Comparison of ENCODE assay signal across 8 cellular contexts in genomic region chr13:97109841-97110492, GRCh38.
DNase-seq lines count a peak whose midpoint lies in the region; ATAC-seq and TF ChIP-seq lines count a peak whose summit lies in the region.

No MANE protein-coding gene starts in this region.

- peak; percentile 96 for DNase-seq in D341Med (ENCODE audit: low spot score)
- peak; percentile 45 for DNase-seq in OCI-LY7 (ENCODE audit: low spot score)
- DNase-seq in activated T-cell treated with anti-CD3 and anti-CD28 coated beads for 4 hours, result peak; percentile 69
- no peak for DNase-seq in epithelial cell of proximal tubule (ENCODE audit: low read depth)
- DNase-seq in stimulated activated CD8-positive, alpha-beta memory T cell treated with anti-CD3 and anti-CD28 coated beads, Interleukin-7, amount 100 ng/mL, for 1 hour (ENCODE audit: low read depth in 2 of 2), result peak; percentile 66 to 68

- peak; percentile 98 for ATAC-seq in GM21515 (IDR thresholded peaks at IDR 0.05; ENCODE audit: unreplicated experiment)

- no TSS peak for BruUV-seq in OCI-LY7 (replicated peaks; lab: Mats Ljungman, UMichigan)

- POLR2A ChIA-PET in OCI-LY7 (lab: Charles Lee), result interaction anchor here (0.7 kb wide), 1 partner anchor 237 kb away, joined by 3 read pairs; no protein-coding TSS in a partner anchor

- H3K9ac ChIP-seq in HUES6 (ENCODE audit: low read length), result no peak overlapping the region

- no peaks in the 10 kb centered on the region for H4K20me1 ChIP-seq in OCI-LY7 (ENCODE audit: insufficient read depth, low read length)

- H2AFZ ChIP-seq in OCI-LY7 (ENCODE audit: low read length), result no peak overlapping the region

- peak overlapping the region; percentile 29; the same call in 1 of the 2 replicates for H3K4me3 ChIP-seq in HUES6 (ENCODE audit: low read depth, low read length)
- H3K4me3 ChIP-seq in OCI-LY7 (ENCODE audit: low read depth, low read length, poor library complexity, severe bottlenecking), result no peak overlapping the region
- no peak overlapping the region for H3K4me3 ChIP-seq in epithelial cell of proximal tubule (ENCODE audit: low read depth, low read length)
- peak overlapping the region in 1 of 2 donors; percentile 53 for H3K4me3 ChIP-seq in muscle layer of duodenum (ENCODE audit: low read depth in 1 of 2, low read length in 2 of 2)

- H3K9me2 ChIP-seq in OCI-LY7 (ENCODE audit: insufficient read depth, low read length), result no peaks in the 10 kb centered on the region

- H3K27ac ChIP-seq in HUES6 (ENCODE audit: low read depth, low read length) (no peak overlapping the region), OCI-LY7 (ENCODE audit: low read depth, low read length, poor library complexity, severe bottlenecking) (no peak overlapping the region), muscle layer of duodenum (ENCODE audit: low read length) (peak overlapping the region; percentile 36)

- TF ChIP-seq CTCF in OCI-LY7 (conservative IDR thresholded peaks at IDR 0.05; ENCODE audit: low read length) (peak; percentile 77), epithelial cell of proximal tubule (conservative IDR thresholded peaks at IDR 0.05; ENCODE audit: low read depth, low read length) (peak; percentile 83)

- H3K4me2 ChIP-seq in OCI-LY7 (ENCODE audit: low read length), result no peak overlapping the region

- CTCF ChIA-PET in OCI-LY7 (lab: Charles Lee; ENCODE audit: unreplicated experiment), result no interaction called here

- H3K27me3 ChIP-seq in HUES6 (ENCODE audit: control insufficient read depth, insufficient read depth, low read length) (peaks cover 18% of the 10 kb centered on the region), muscle layer of duodenum (ENCODE audit: low read depth, low read length) (no peaks in the 10 kb centered on the region)

- H3K4me1 ChIP-seq in HUES6 (ENCODE audit: control insufficient read depth, insufficient read depth, low read length) (peaks cover 11% of the 10 kb centered on the region; the same call in 1 of the 2 replicates), OCI-LY7 (ENCODE audit: insufficient read depth, low read length, poor library complexity, severe bottlenecking) (no peaks in the 10 kb centered on the region), muscle layer of duodenum (ENCODE audit: control insufficient read depth in 1 of 2, insufficient read depth in 2 of 2, low read length in 2 of 2) (peaks cover 9 to 13% of the 10 kb centered on the region in 2 donors)

- H3K9me3 ChIP-seq in HUES6 (ENCODE audit: control insufficient read depth, insufficient read depth, low read depth, low read length) (no peaks in the 10 kb centered on the region), OCI-LY7 (ENCODE audit: low read length) (no peaks in the 10 kb centered on the region), muscle layer of duodenum (ENCODE audit: control insufficient read depth in 1 of 2, low read length in 2 of 2) (no peaks in the 10 kb centered on the region)

- H3K36me3 ChIP-seq in HUES6 (ENCODE audit: control insufficient read depth, insufficient read depth, low read length) (no peaks in the 10 kb centered on the region), OCI-LY7 (ENCODE audit: insufficient read depth, low read length) (no peaks in the 10 kb centered on the region), muscle layer of duodenum (ENCODE audit: control insufficient read depth in 1 of 2, insufficient read depth in 2 of 2, low read length in 2 of 2) (no peaks in the 10 kb centered on the region)

- intact Hi-C loops in OCI-LY7 (cut with micrococcal nuclease; ENCODE audit: unreplicated experiment), result loop anchor here (1.0 to 10.0 kb wide), 4 partner anchors 102 to 695 kb away; no protein-coding TSS in a partner anchor

- H3K79me2 ChIP-seq in OCI-LY7 (ENCODE audit: insufficient read depth, low read depth, low read length), result no peaks in the 10 kb centered on the region
